14 cellular contexts compared by ENCODE assay signal in the genomic region with DNA sequence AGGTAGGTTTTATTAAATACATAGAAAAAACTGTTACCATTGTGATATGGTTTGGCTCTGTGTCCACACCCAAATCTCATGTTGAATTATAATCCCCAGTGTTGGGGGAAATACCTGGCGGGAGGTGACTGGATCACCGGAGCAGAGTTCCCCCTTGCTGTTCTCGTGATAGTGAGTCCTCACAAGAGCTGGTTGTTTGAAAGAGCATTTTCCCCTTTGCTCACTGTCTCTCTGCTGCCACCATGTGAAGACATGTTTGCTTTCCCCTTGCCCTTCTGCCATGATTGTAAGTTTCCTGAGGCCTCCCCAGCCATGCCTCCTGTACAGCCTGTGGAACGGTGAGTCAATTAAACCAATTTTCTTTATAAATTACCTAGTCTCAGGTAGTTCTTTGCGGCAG.
DNase-seq lines count a peak whose midpoint lies in the region; ATAC-seq, FAIRE-seq and TF ChIP-seq lines count a peak whose summit lies in the region.
"Had no signal": no experiment of that assay in that cellular context is flagged by ENCODE, and none has a peak within 500 bp of the region (broad histone marks: within the 10 kb centered on the region; RNA-seq: fewer than 3 reads in every experiment).

No MANE protein-coding gene starts in this region.

- H3K4me1 ChIP-seq in K562 (replicated peaks in 1 of 2; ENCODE audit: control insufficient read depth in 2 of 2, insufficient read depth in 2 of 2, low read length in 2 of 2) (no peaks in the 10 kb centered on the region; a peak in 1 of 5 replicates), testis (no peaks in the 10 kb centered on the region)
- H3K4me1 ChIP-seq: colonic mucosa, left lung, tibial artery had no signal

- H3K79me2 ChIP-seq in K562 (ENCODE audit: control insufficient read depth, insufficient read depth, low read length) = no peaks in the 10 kb centered on the region

- no peaks in the 10 kb centered on the region for H3K36me3 ChIP-seq in K562 (ENCODE audit: control insufficient read depth, insufficient read depth, low read length)
- no peaks in the 10 kb centered on the region for H3K36me3 ChIP-seq in testis (ENCODE audit: low read depth, missing control alignments)
- H3K36me3 ChIP-seq: colonic mucosa, left lung, tibial artery had no signal

- H3K4me3 ChIP-seq in K562 (no peak overlapping the region), testis (no peak overlapping the region)
- H3K4me3 ChIP-seq: colonic mucosa, left lung, tibial artery had no signal

- H3K36me3 Mint-ChIP-seq in activated naive CD4-positive, alpha-beta T cell treated with anti-CD3 and anti-CD28 coated beads for 36 hours (ENCODE audit: low read depth) = no peaks in the 10 kb centered on the region
- no peaks in the 10 kb centered on the region for H3K36me3 Mint-ChIP-seq in activated naive CD4-positive, alpha-beta T cell treated with anti-CD3 and anti-CD28 coated beads, Interleukin-2, amount 10 ng/mL, durations not matched to agents 7 days and 5 days
- H3K36me3 Mint-ChIP-seq in natural killer cell treated with Interleukin-12 subunit alpha and Interleukin-12 subunit beta and Interleukin-15 and Interleukin-18, amount 100 ng/mL, for 72 hours = no peaks in the 10 kb centered on the region
- H3K36me3 Mint-ChIP-seq: CD4-positive, CD25-positive, alpha-beta regulatory T cell had no signal

- intact Hi-C loops in activated naive CD4-positive, alpha-beta T cell treated with anti-CD3 and anti-CD28 coated beads for 36 hours (cut with micrococcal nuclease) = no loop called here
- intact Hi-C loops in K562 (cut with micrococcal nuclease) (no loop called here), testis (cut with DNase I; ENCODE audit: low total_unique reads) (no loop called here)

- 32% methylated on average over 5 of the region's 5 CpGs for WGBS in K562 (ENCODE audit: insufficient coverage, low coverage, missing lambda C conversion rate)
- 91 to 96% methylated on average over 5 of the region's 5 CpGs for WGBS in testis, 2 donors

- DNase-seq in activated naive CD4-positive, alpha-beta T cell treated with anti-CD3 and anti-CD28 coated beads for 36 hours = peak; percentile 10
- DNase-seq in activated naive CD4-positive, alpha-beta T cell treated with anti-CD3 and anti-CD28 coated beads, Interleukin-2, amount 10 ng/mL, durations not matched to agents 7 days and 5 days = no peak
- DNase-seq in M059J (ENCODE audit: low read depth) = peak; percentile 38
- peak in 1 of 4 experiments; percentile 16 for DNase-seq in K562 (ENCODE audit: extremely low read depth in 1 of 4, low spot score in 3 of 4)
- peak; percentile 18 for DNase-seq in testis
- DNase-seq in GF-D8 (lab: John Stamatoyannopoulos, UW) = no peak
- DNase-seq in natural killer cell treated with Interleukin-12 subunit alpha and Interleukin-12 subunit beta and Interleukin-15 and Interleukin-18, amount 100 ng/mL, for 72 hours (ENCODE audit: low spot score) = no peak
- DNase-seq in activated gamma-delta T cell (lab: John Stamatoyannopoulos, UW) = no peak
- DNase-seq: activated CD4-positive, CD25-positive, alpha-beta regulatory T cell; CD4-positive, CD25-positive, alpha-beta regulatory T cell; colonic mucosa; left lung; NCI-H1105 treated with DMSO at 0.1 percent for 48 hours; tibial artery had no signal

- TF ChIP-seq POLR2A in K562 (conservative IDR thresholded peaks at IDR 0.05) (no peak), testis (IDR thresholded peaks at IDR 0.05) (no peak)

- BruUV-seq in K562 (replicated peaks; lab: Mats Ljungman, UMichigan) = no TSS peak

- ATAC-seq in K562 = peak; percentile 47; the same call in 2 of the 3 replicates
- ATAC-seq in natural killer cell treated with Interleukin-12 subunit alpha and Interleukin-12 subunit beta and Interleukin-15 and Interleukin-18, amount 100 ng/mL, for 72 hours = no peak
- ATAC-seq: left lung had no signal

- H3K27ac ChIP-seq in K562 (ENCODE audit: extremely low read depth, low read depth, low read length) (no peak overlapping the region), testis (no peak overlapping the region)
- H3K27ac ChIP-seq: colonic mucosa, left lung, tibial artery had no signal

- no peaks in the 10 kb centered on the region for H3K9me1 ChIP-seq in K562 (ENCODE audit: control insufficient read depth, insufficient read depth, low read length)

- no peaks in the 10 kb centered on the region for H3K9me3 ChIP-seq in K562 (replicated peaks; ENCODE audit: control insufficient read depth, insufficient read depth, low read depth, low read length)
- no peaks in the 10 kb centered on the region for H3K9me3 ChIP-seq in testis
- H3K9me3 ChIP-seq: colonic mucosa, left lung, tibial artery had no signal

- H4K20me1 ChIP-seq in K562 (replicated peaks; ENCODE audit: control insufficient read depth, insufficient read depth, low read length) = no peaks in the 10 kb centered on the region

- no peak overlapping the region for H3K27ac Mint-ChIP-seq in activated naive CD4-positive, alpha-beta T cell treated with anti-CD3 and anti-CD28 coated beads for 36 hours
- H3K27ac Mint-ChIP-seq in activated naive CD4-positive, alpha-beta T cell treated with anti-CD3 and anti-CD28 coated beads, Interleukin-2, amount 10 ng/mL, durations not matched to agents 7 days and 5 days = no peak overlapping the region
- H3K27ac Mint-ChIP-seq in natural killer cell treated with Interleukin-12 subunit alpha and Interleukin-12 subunit beta and Interleukin-15 and Interleukin-18, amount 100 ng/mL, for 72 hours = no peak overlapping the region

- in situ Hi-C loops in K562 (cut with MboI) = no loop called here

- no peaks in the 10 kb centered on the region for H3K27me3 ChIP-seq in K562 (ENCODE audit: control insufficient read depth in 2 of 2, insufficient read depth in 2 of 2, low read length in 2 of 2)
- H3K27me3 ChIP-seq in testis = no peaks in the 10 kb centered on the region
- H3K27me3 ChIP-seq: colonic mucosa, left lung, tibial artery had no signal

- no peaks in the 10 kb centered on the region for H3K9me3 Mint-ChIP-seq in activated naive CD4-positive, alpha-beta T cell treated with anti-CD3 and anti-CD28 coated beads for 36 hours
- no peaks in the 10 kb centered on the region for H3K9me3 Mint-ChIP-seq in activated naive CD4-positive, alpha-beta T cell treated with anti-CD3 and anti-CD28 coated beads, Interleukin-2, amount 10 ng/mL, durations not matched to agents 7 days and 5 days
- H3K9me3 Mint-ChIP-seq in natural killer cell treated with Interleukin-12 subunit alpha and Interleukin-12 subunit beta and Interleukin-15 and Interleukin-18, amount 100 ng/mL, for 72 hours = no peaks in the 10 kb centered on the region
- H3K9me3 Mint-ChIP-seq: CD4-positive, CD25-positive, alpha-beta regulatory T cell had no signal

- CTCF ChIA-PET in activated naive CD4-positive, alpha-beta T cell treated with anti-CD3 and anti-CD28 coated beads for 36 hours (lab: Charles Lee) = no interaction called here
- CTCF ChIA-PET in activated naive CD4-positive, alpha-beta T cell treated with anti-CD3 and anti-CD28 coated beads, Interleukin-2, amount 10 ng/mL, durations not matched to agents 7 days and 5 days (lab: Charles Lee) = interaction anchor here (0.6 kb wide), 1 partner anchor 206 kb away, joined by 3 read pairs; no protein-coding TSS in a partner anchor
- CTCF ChIA-PET in K562 (lab: Yijun Ruan, JAX; ENCODE audit: low intra/inter-chr PET ratio) = no interaction called here

- H2AFZ ChIP-seq in K562 (ENCODE audit: low read depth, low read length) = no peak overlapping the region

- no peak for FAIRE-seq in K562 (lab: Jason Lieb, UNC)

- H3K9ac ChIP-seq in K562 (ENCODE audit: insufficient read depth in 1 of 2, low read depth in 2 of 2, low read length in 2 of 2) = no peak overlapping the region

- TF ChIP-seq CTCF in K562 (IDR thresholded peaks at IDR 0.05 in 2 of 3, conservative IDR thresholded peaks at IDR 0.05 in 1 of 3; ENCODE audit: insufficient read depth in 2 of 3, low read depth in 1 of 3, low read length in 3 of 3) (peak in 2 of 3 experiments; percentile 11 to 12; a peak in 1 of 6 replicates), testis (IDR thresholded peaks at IDR 0.05) (no peak)

- no peaks in the 10 kb centered on the region for H3K4me1 Mint-ChIP-seq in activated naive CD4-positive, alpha-beta T cell treated with anti-CD3 and anti-CD28 coated beads for 36 hours (ENCODE audit: low read depth)
- H3K4me1 Mint-ChIP-seq in activated naive CD4-positive, alpha-beta T cell treated with anti-CD3 and anti-CD28 coated beads, Interleukin-2, amount 10 ng/mL, durations not matched to agents 7 days and 5 days = no peaks in the 10 kb centered on the region
- no peaks in the 10 kb centered on the region for H3K4me1 Mint-ChIP-seq in natural killer cell treated with Interleukin-12 subunit alpha and Interleukin-12 subunit beta and Interleukin-15 and Interleukin-18, amount 100 ng/mL, for 72 hours (ENCODE audit: low read depth in 2 of 2)
- H3K4me1 Mint-ChIP-seq: CD4-positive, CD25-positive, alpha-beta regulatory T cell had no signal

- peak in 1 of 2 experiments; percentile 28; a peak in 2 of 4 replicates for TF ChIP-seq RAD21 in K562 (CRISPR knock-in tag; conservative IDR thresholded peaks at IDR 0.05 in 1 of 2, IDR thresholded peaks at IDR 0.05 in 1 of 2)

- H3K4me3 Mint-ChIP-seq in activated naive CD4-positive, alpha-beta T cell treated with anti-CD3 and anti-CD28 coated beads for 36 hours = no peak overlapping the region
- H3K4me3 Mint-ChIP-seq in activated naive CD4-positive, alpha-beta T cell treated with anti-CD3 and anti-CD28 coated beads, Interleukin-2, amount 10 ng/mL, durations not matched to agents 7 days and 5 days = no peak overlapping the region
- no peak overlapping the region for H3K4me3 Mint-ChIP-seq in natural killer cell treated with Interleukin-12 subunit alpha and Interleukin-12 subunit beta and Interleukin-15 and Interleukin-18, amount 100 ng/mL, for 72 hours
- H3K4me3 Mint-ChIP-seq: CD4-positive, CD25-positive, alpha-beta regulatory T cell had no signal

- no peak for TF ChIP-seq EP300 in K562 (IDR thresholded peaks at IDR 0.05; ENCODE audit: low read length)

- POLR2A ChIA-PET in K562 (lab: Yijun Ruan, JAX) = no interaction called here

- no peaks in the 10 kb centered on the region for H3K27me3 Mint-ChIP-seq in activated naive CD4-positive, alpha-beta T cell treated with anti-CD3 and anti-CD28 coated beads for 36 hours (ENCODE audit: low read depth)
- H3K27me3 Mint-ChIP-seq in activated naive CD4-positive, alpha-beta T cell treated with anti-CD3 and anti-CD28 coated beads, Interleukin-2, amount 10 ng/mL, durations not matched to agents 7 days and 5 days = peaks cover 5% of the 10 kb centered on the region
- peaks cover 4 to 14% of the 10 kb centered on the region in 2 donors for H3K27me3 Mint-ChIP-seq in natural killer cell treated with Interleukin-12 subunit alpha and Interleukin-12 subunit beta and Interleukin-15 and Interleukin-18, amount 100 ng/mL, for 72 hours

- H3K4me2 ChIP-seq in K562 (ENCODE audit: insufficient read depth, low read length) = no peak overlapping the region

TF ChIP-seq in K562, 482 proteins besides CTCF, POLR2A, EP300 and RAD21:
- TF ChIP-seq SMC3 (conservative IDR thresholded peaks at IDR 0.05; ENCODE audit: insufficient read depth, low read depth, low read length) (0 out of 2 replicates have a peak, but pooled peaks have one; percentile 13), RFX5 (IDR thresholded peaks at IDR 0.05; ENCODE audit: low read depth, low read length) (no peak)

Comparison
In these comparisons a context has a peak if more than half of its experiments do, and no peak if none do; other contexts are left out.
1. DNase-seq: peak in activated naive CD4-positive, alpha-beta T cell treated with anti-CD3 and anti-CD28 coated beads for 36 hours (single experiment), M059J (single experiment) and testis (single experiment); none in activated naive CD4-positive, alpha-beta T cell treated with anti-CD3 and anti-CD28 coated beads, Interleukin-2, amount 10 ng/mL, durations not matched to agents 7 days and 5 days (single experiment), GF-D8 (single experiment), natural killer cell treated with Interleukin-12 subunit alpha and Interleukin-12 subunit beta and Interleukin-15 and Interleukin-18, amount 100 ng/mL, for 72 hours (single experiment) and activated gamma-delta T cell (single experiment).
2. CTCF ChIP-seq: peak in K562 (2 of 3); none in testis (0 of 3).